In genomic region chr5:71623221-71623794, GRCh38 we compare ENCODE assay signal across 22 cellular contexts.
"Had no signal": no experiment of that assay in that cellular context is flagged by ENCODE, and none has a peak within 500 bp of the region (broad histone marks: within the 10 kb centered on the region; RNA-seq: fewer than 3 reads in every experiment).

No MANE protein-coding gene starts in this region.

- H3K4me3 Mint-ChIP-seq: activated naive CD8-positive, alpha-beta T cell treated with anti-CD3 and anti-CD28 coated beads for 36 hours; effector memory CD8-positive, alpha-beta T cell; stimulated activated memory B cell treated with anti-CD40 and anti-IgM and Interleukin-4, amounts not matched to agents 10 μg/mL and 1 μg/mL and 100 μg/mL, for 72 hours; T-helper 2 cell treated with Interferon-gamma antibody and Interleukin-4, amounts not matched to agents 5 μg/mL and 100 μg/mL, for 36 hours had no signal

- H3K9me3 ChIP-seq: colonic mucosa, right lobe of liver, thyroid gland had no signal

- H3K27me3 ChIP-seq: colonic mucosa, dorsolateral prefrontal cortex, right lobe of liver, thyroid gland had no signal

- H3K27ac ChIP-seq: colonic mucosa, parathyroid adenoma, right lobe of liver, skin epidermis, thyroid gland, VCaP had no signal

- ATAC-seq: effector memory CD8-positive, alpha-beta T cell; esophagus mucosa; left ventricle myocardium superior; right lobe of liver; SK-N-SH treated with all-trans-retinoic acid at 6 μM for 48 hours; stimulated activated memory B cell treated with anti-CD40 and anti-IgM and Interleukin-4, amounts not matched to agents 10 μg/mL and 1 μg/mL and 100 μg/mL, for 72 hours had no signal

- H3K9me3 Mint-ChIP-seq: effector memory CD8-positive, alpha-beta T cell; T-helper 2 cell treated with Interferon-gamma antibody and Interleukin-4, amounts not matched to agents 5 μg/mL and 100 μg/mL, for 36 hours had no signal

- DNase-seq: activated CD4-positive, alpha-beta T cell treated with anti-CD3 and anti-CD28 coated beads, Interleukin-2, amount 50 U/mL, for 1 hour; activated CD4-positive, CD25-positive, alpha-beta regulatory T cell treated with anti-CD3 and anti-CD28 coated beads, Interleukin-2, amount 50 U/mL, for 72 hours; activated gamma-delta T cell; activated naive CD8-positive, alpha-beta T cell treated with anti-CD3 and anti-CD28 coated beads for 36 hours; colonic mucosa; effector memory CD8-positive, alpha-beta T cell; foreskin melanocyte; left ventricle myocardium superior; mammary epithelial cell; right lobe of liver; stimulated activated CD4-positive, alpha-beta T cell treated with anti-CD3 and anti-CD28 coated beads, Interleukin-2, amount 100 ng/mL, for 24 hours; thyroid gland had no signal

- H3K4me3 ChIP-seq: colonic mucosa, dorsolateral prefrontal cortex, right lobe of liver, skin epidermis, thyroid gland had no signal

- H3K4me1 ChIP-seq: colonic mucosa, parathyroid adenoma, right lobe of liver had no signal

- FAIRE-seq: bronchial epithelial cell, endothelial cell of umbilical vein had no signal

- H3K36me3 ChIP-seq: colonic mucosa had no signal

- H3K27ac Mint-ChIP-seq: activated naive CD8-positive, alpha-beta T cell treated with anti-CD3 and anti-CD28 coated beads for 36 hours; stimulated activated memory B cell treated with anti-CD40 and anti-IgM and Interleukin-4, amounts not matched to agents 10 μg/mL and 1 μg/mL and 100 μg/mL, for 72 hours; T-helper 2 cell treated with Interferon-gamma antibody and Interleukin-4, amounts not matched to agents 5 μg/mL and 100 μg/mL, for 36 hours had no signal

- H3K27me3 Mint-ChIP-seq: activated naive CD8-positive, alpha-beta T cell treated with anti-CD3 and anti-CD28 coated beads for 36 hours; effector memory CD8-positive, alpha-beta T cell; stimulated activated memory B cell treated with anti-CD40 and anti-IgM and Interleukin-4, amounts not matched to agents 10 μg/mL and 1 μg/mL and 100 μg/mL, for 72 hours had no signal
